8 cellular contexts compared by ENCODE assay signal in the genomic region with DNA sequence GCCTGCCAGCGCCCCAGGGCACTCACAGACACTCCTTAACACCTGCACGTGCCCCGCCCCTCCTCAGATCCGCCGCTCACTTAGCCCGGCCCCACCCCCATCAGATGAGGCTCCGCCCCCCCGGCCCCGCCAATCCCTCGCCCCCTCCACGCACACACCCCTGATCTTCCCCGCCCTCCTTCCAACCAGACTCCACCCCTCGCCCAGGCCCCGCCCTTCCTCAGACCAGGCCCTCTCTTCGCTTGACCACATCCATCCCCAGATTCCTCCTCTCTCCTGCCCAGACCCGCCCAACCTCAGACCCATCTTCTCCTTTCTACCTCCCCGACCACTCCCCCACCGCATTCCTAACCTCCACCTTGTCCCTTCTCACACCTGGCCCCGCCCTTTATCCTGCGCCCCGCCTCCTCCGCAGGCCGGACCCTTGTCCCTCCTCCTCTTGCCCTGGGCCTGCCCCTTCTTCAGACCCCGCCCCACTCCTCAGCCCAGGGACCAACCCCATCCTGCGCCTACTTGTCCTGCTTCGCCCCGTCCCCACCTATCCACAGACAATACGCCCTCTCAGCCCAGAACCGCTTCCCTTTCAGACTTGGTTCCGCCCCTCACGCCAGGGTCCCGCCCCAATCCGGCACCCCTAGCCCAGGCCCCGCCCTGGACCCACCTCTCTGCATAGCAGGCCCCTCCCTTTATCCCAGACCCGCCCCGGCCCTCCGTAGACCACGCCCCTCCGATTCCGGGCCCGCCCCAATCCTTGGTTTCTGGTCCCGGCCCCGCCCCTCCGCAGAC. TPM values are rescaled to one million over a fixed set of nuclear protein-coding genes. Genes with fewer than 3 reads are reported as not detected.
A peak's percentile ranks its signal among the peaks of the same experiment; 100 is the strongest.
DNase-seq lines count a peak whose midpoint lies in the region; ATAC-seq and TF ChIP-seq lines count a peak whose summit lies in the region.

No MANE protein-coding gene starts in this region.

- H3K79me2 ChIP-seq in GM23248 (ENCODE audit: insufficient read depth) (no peaks in the 10 kb centered on the region), Karpas-422 (ENCODE audit: low read length) (peaks cover 15% of the 10 kb centered on the region; the same call in 1 of the 2 replicates)

- DNase-seq in DMS53 treated with DMSO at 0.1 percent for 48 hours (lab: John Stamatoyannopoulos, UW; ENCODE audit: unreplicated experiment) (peak; percentile 85), GM23248 (peak; percentile 95), Karpas-422 (peak; percentile 99), RKO (ENCODE audit: low spot score) (peak; percentile 91), fibroblast of mammary gland (ENCODE audit: low read depth) (peak; percentile 90)
- DNase-seq in activated T-helper 1 cell treated with anti-CD3 and anti-CD28 coated beads, Interleukin-2, amount 50 U/mL, for 16 hours (ENCODE audit: low read depth in 1 of 2, low spot score in 1 of 2), result peak; percentile 98 to 99
- peak; percentile 97 to 100 (median 98) for DNase-seq in naive thymus-derived CD4-positive, alpha-beta T cell
- DNase-seq in stimulated activated effector memory CD8-positive, alpha-beta T cell treated with anti-CD3 and anti-CD28 coated beads, Interleukin-12 subunit alpha, Interleukin-12 subunit beta, amount 100 ng/mL, for 72 hours (ENCODE audit: low spot score in 2 of 2), result peak; percentile 99 to 100

- H4K20me1 ChIP-seq in GM23248 (ENCODE audit: insufficient read depth) (no peaks in the 10 kb centered on the region), Karpas-422 (ENCODE audit: insufficient read depth, low read depth, low read length) (no peaks in the 10 kb centered on the region; the same call in 1 of the 2 replicates)

- peak overlapping the region; percentile 70 to 96 (median 87) for H3K27ac Mint-ChIP-seq in naive thymus-derived CD4-positive, alpha-beta T cell
- H3K27ac Mint-ChIP-seq in stimulated activated effector memory CD8-positive, alpha-beta T cell treated with anti-CD3 and anti-CD28 coated beads, Interleukin-12 subunit alpha, Interleukin-12 subunit beta, amount 100 ng/mL, for 72 hours, result peak overlapping the region; percentile 90

- no peaks in the 10 kb centered on the region for H3K4me1 ChIP-seq in GM23248 (ENCODE audit: insufficient read depth)
- peaks cover 16% of the 10 kb centered on the region for H3K4me1 ChIP-seq in Karpas-422 (ENCODE audit: low read length)
- peaks cover 6 to 19% of the 10 kb centered on the region in 2 donors for H3K4me1 ChIP-seq in naive thymus-derived CD4-positive, alpha-beta T cell (ENCODE audit: control insufficient read depth in 2 of 2, insufficient read depth in 2 of 2, low read length in 2 of 2)

- WGBS in GM23248 (ENCODE audit: low coverage in 1 of 2, low lambda C conversion rate in 2 of 2, missing lambda C conversion rate in 2 of 2), 2 experiments, result 5 to 6% methylated on average over 19 to 44 of the region's 44 CpGs

- peak overlapping the region; percentile 84 for H2AFZ ChIP-seq in GM23248
- peak overlapping the region; percentile 85; the same call in 1 of the 2 replicates for H2AFZ ChIP-seq in Karpas-422 (ENCODE audit: low read length)

- H3K9me3 ChIP-seq in GM23248 (ENCODE audit: low read depth), result no peaks in the 10 kb centered on the region
- H3K9me3 ChIP-seq in Karpas-422 (ENCODE audit: low read length), result no peaks in the 10 kb centered on the region
- no peaks in the 10 kb centered on the region for H3K9me3 ChIP-seq in naive thymus-derived CD4-positive, alpha-beta T cell (ENCODE audit: control insufficient read depth in 2 of 3, low read length in 3 of 3)

- H3K36me3 Mint-ChIP-seq in naive thymus-derived CD4-positive, alpha-beta T cell, result no peaks in the 10 kb centered on the region
- peaks cover 6% of the 10 kb centered on the region for H3K36me3 Mint-ChIP-seq in stimulated activated effector memory CD8-positive, alpha-beta T cell treated with anti-CD3 and anti-CD28 coated beads, Interleukin-12 subunit alpha, Interleukin-12 subunit beta, amount 100 ng/mL, for 72 hours

- POLR2A ChIA-PET in naive thymus-derived CD4-positive, alpha-beta T cell (lab: Charles Lee), result no interaction called here

- H3K4me2 ChIP-seq in GM23248 (ENCODE audit: unreplicated experiment), result peak overlapping the region; percentile 24
- H3K4me2 ChIP-seq in Karpas-422 (ENCODE audit: low read depth, low read length, poor library complexity, severe bottlenecking), result peak overlapping the region; percentile 91

- CTCF ChIA-PET in naive thymus-derived CD4-positive, alpha-beta T cell (lab: Charles Lee), result no interaction called here

- peaks cover 0 to 18% (median 3%) of the 10 kb centered on the region in 5 donors for H3K27me3 Mint-ChIP-seq in naive thymus-derived CD4-positive, alpha-beta T cell

- intact Hi-C loops in naive thymus-derived CD4-positive, alpha-beta T cell (cut with micrococcal nuclease), result loop anchor here (1.0 to 5.0 kb wide), 17 partner anchors 24 to 771 kb away; a partner anchor contains a TSS

- peak; percentile 95 for ATAC-seq in naive thymus-derived CD4-positive, alpha-beta T cell
- ATAC-seq in stimulated activated effector memory CD8-positive, alpha-beta T cell treated with anti-CD3 and anti-CD28 coated beads, Interleukin-12 subunit alpha, Interleukin-12 subunit beta, amount 100 ng/mL, for 72 hours, result peak; percentile 92

- peak overlapping the region; percentile 71 to 100 (median 88) for H3K4me3 Mint-ChIP-seq in naive thymus-derived CD4-positive, alpha-beta T cell
- H3K4me3 Mint-ChIP-seq in stimulated activated effector memory CD8-positive, alpha-beta T cell treated with anti-CD3 and anti-CD28 coated beads, Interleukin-12 subunit alpha, Interleukin-12 subunit beta, amount 100 ng/mL, for 72 hours, result peak overlapping the region; percentile 82

- peaks cover 23 to 48% (median 36%) of the 10 kb centered on the region in 7 donors for H3K4me1 Mint-ChIP-seq in naive thymus-derived CD4-positive, alpha-beta T cell
- peaks cover 31% of the 10 kb centered on the region for H3K4me1 Mint-ChIP-seq in stimulated activated effector memory CD8-positive, alpha-beta T cell treated with anti-CD3 and anti-CD28 coated beads, Interleukin-12 subunit alpha, Interleukin-12 subunit beta, amount 100 ng/mL, for 72 hours

- H3F3A ChIP-seq in GM23248 (ENCODE audit: insufficient read depth), result no peaks in the 10 kb centered on the region

- H3K9me3 Mint-ChIP-seq in naive thymus-derived CD4-positive, alpha-beta T cell, result peaks cover 0 to 3% (median 0%) of the 10 kb centered on the region in 11 donors
- no peaks in the 10 kb centered on the region for H3K9me3 Mint-ChIP-seq in stimulated activated effector memory CD8-positive, alpha-beta T cell treated with anti-CD3 and anti-CD28 coated beads, Interleukin-12 subunit alpha, Interleukin-12 subunit beta, amount 100 ng/mL, for 72 hours

- H3K9ac ChIP-seq in GM23248 (no peak overlapping the region), Karpas-422 (ENCODE audit: low read length) (peak overlapping the region; percentile 91)

- TF ChIP-seq CTCF in fibroblast of mammary gland (conservative IDR thresholded peaks at IDR 0.05; ENCODE audit: control insufficient read depth, insufficient read depth, low read depth, low read length), result no peak

- H3K36me3 ChIP-seq in GM23248 (ENCODE audit: low read depth) (no peaks in the 10 kb centered on the region), Karpas-422 (ENCODE audit: insufficient read depth, low read length) (no peaks in the 10 kb centered on the region)
- H3K36me3 ChIP-seq in naive thymus-derived CD4-positive, alpha-beta T cell (ENCODE audit: control insufficient read depth in 2 of 3, insufficient read depth in 3 of 3, low read length in 3 of 3), result peaks cover 0 to 5% (median 0%) of the 10 kb centered on the region in 3 experiments

- H3K27ac ChIP-seq in GM23248 (no peak overlapping the region), Karpas-422 (ENCODE audit: low read length) (no peak overlapping the region)
- H3K27ac ChIP-seq in naive thymus-derived CD4-positive, alpha-beta T cell (ENCODE audit: low read depth, low read length), result peak overlapping the region; percentile 88

- in situ Hi-C loops in GM23248 (cut with MboI), result no loop called here

- no peaks in the 10 kb centered on the region for H3K27me3 ChIP-seq in GM23248 (replicated peaks; ENCODE audit: insufficient read depth)
- no peaks in the 10 kb centered on the region for H3K27me3 ChIP-seq in Karpas-422 (ENCODE audit: low read length)
- no peaks in the 10 kb centered on the region for H3K27me3 ChIP-seq in naive thymus-derived CD4-positive, alpha-beta T cell (ENCODE audit: control insufficient read depth in 2 of 2, insufficient read depth in 2 of 2, low read length in 2 of 2)

- H3K4me3 ChIP-seq in GM23248 (peak overlapping the region; percentile 76), Karpas-422 (ENCODE audit: low read length) (peak overlapping the region; percentile 92), fibroblast of mammary gland (ENCODE audit: control insufficient read depth, low read depth, low read length) (peak overlapping the region; percentile 67)
- H3K4me3 ChIP-seq in naive thymus-derived CD4-positive, alpha-beta T cell (ENCODE audit: low read length), result peak overlapping the region; percentile 77

- H3K9me2 ChIP-seq in GM23248 (ENCODE audit: insufficient read depth) (no peaks in the 10 kb centered on the region), Karpas-422 (replicated peaks; ENCODE audit: insufficient read depth, low read length) (no peaks in the 10 kb centered on the region)

RNA-seq across cellular contexts. Expression of a gene that starts 0.5 kb away (rescaled TPM):
- 5.7 and 6.4 TPM in 2 replicates for total RNA-seq in GM23248 (2014; rRNA removed; shearing (Covaris generic))
- 2.8 and 2.9 TPM in 2 replicates for polyA plus RNA-seq in GM23248 (2016; fragmentation: Nextera tagmentation; extraction: Ambion mirVana)
- 3.7 and 4.0 TPM in 2 replicates for total RNA-seq in Karpas-422 (2014; rRNA removed; shearing (Covaris generic); ENCODE audit: low replicate concordance)
- 10 to 100 TPM in 4 of 5 experiments, 1 to 10 TPM in 1; 9.5 to 16.3 (median 12.7) TPM for total RNA-seq in naive thymus-derived CD4-positive, alpha-beta T cell
- polyA plus RNA-seq in naive thymus-derived CD4-positive, alpha-beta T cell, result 1 to 10 TPM; 3.7 to 6.1 TPM

RNA-seq across cellular contexts. Expression of a gene that starts 23.7 kb away (rescaled TPM):
- total RNA-seq in GM23248 (2014; rRNA removed; shearing (Covaris generic)), result 0.13 and 0.97 TPM in 2 replicates
- polyA plus RNA-seq in GM23248 (2016; fragmentation: Nextera tagmentation; extraction: Ambion mirVana), result 2.1 and 3.4 TPM in 2 replicates
- total RNA-seq in Karpas-422 (2014; rRNA removed; shearing (Covaris generic); ENCODE audit: low replicate concordance), result 0.43 and 2.5 TPM in 2 replicates
- under 1 TPM in 2 of 5 experiments, not detected in 3; 0.22 to 0.24 TPM for total RNA-seq in naive thymus-derived CD4-positive, alpha-beta T cell
- under 1 TPM; 0.37 to 0.74 TPM for polyA plus RNA-seq in naive thymus-derived CD4-positive, alpha-beta T cell

RNA-seq across cellular contexts. Expression of a gene that starts 29.8 kb away (rescaled TPM):
- 40.0 and 59.2 TPM in 2 replicates for total RNA-seq in GM23248 (2014; rRNA removed; shearing (Covaris generic))
- polyA plus RNA-seq in GM23248 (2016; fragmentation: Nextera tagmentation; extraction: Ambion mirVana), result 8.6 and 9.9 TPM in 2 replicates
- total RNA-seq in Karpas-422 (2014; rRNA removed; shearing (Covaris generic); ENCODE audit: low replicate concordance), result 3.0 TPM in 1 of 2 replicates, not detected in the other
- total RNA-seq in naive thymus-derived CD4-positive, alpha-beta T cell, result not detected
- under 1 TPM; 0.28 to 0.49 TPM for polyA plus RNA-seq in naive thymus-derived CD4-positive, alpha-beta T cell

RNA-seq across cellular contexts. Expression of a gene that starts 47.1 kb away (rescaled TPM):
- total RNA-seq in GM23248 (2014; rRNA removed; shearing (Covaris generic)), result 1.2 and 1.4 TPM in 2 replicates
- 4.0 and 5.1 TPM in 2 replicates for polyA plus RNA-seq in GM23248 (2016; fragmentation: Nextera tagmentation; extraction: Ambion mirVana)
- 3.7 and 5.5 TPM in 2 replicates for total RNA-seq in Karpas-422 (2014; rRNA removed; shearing (Covaris generic); ENCODE audit: low replicate concordance)
- 10 to 100 TPM in 4 of 5 experiments, 1 to 10 TPM in 1; 8.4 to 23.4 (median 22.3) TPM for total RNA-seq in naive thymus-derived CD4-positive, alpha-beta T cell
- polyA plus RNA-seq in naive thymus-derived CD4-positive, alpha-beta T cell, result 1 to 10 TPM in 1 of 2 donors, under 1 TPM in 1; 0.97 to 1.7 TPM

RNA-seq across cellular contexts. Expression of a gene that starts 47.8 kb away (rescaled TPM):
- total RNA-seq in GM23248 (2014; rRNA removed; shearing (Covaris generic)), result 79.9 and 133 TPM in 2 replicates
- 103 and 105 TPM in 2 replicates for polyA plus RNA-seq in GM23248 (2016; fragmentation: Nextera tagmentation; extraction: Ambion mirVana)
- 45.7 and 76.8 TPM in 2 replicates for total RNA-seq in Karpas-422 (2014; rRNA removed; shearing (Covaris generic); ENCODE audit: low replicate concordance)
- total RNA-seq in naive thymus-derived CD4-positive, alpha-beta T cell, result 100 to 1,000 TPM in 4 of 5 experiments, 10 to 100 TPM in 1; 83.9 to 152 (median 116) TPM
- 100 to 1,000 TPM; 164 to 197 TPM for polyA plus RNA-seq in naive thymus-derived CD4-positive, alpha-beta T cell

Comparison
In these comparisons a context has a peak if more than half of its experiments do, and no peak if none do; other contexts are left out.
1. RNA of a gene that starts 29.8 kb away (total RNA-seq): 40.0 to 59.2 TPM in GM23248; 3.0 TPM in Karpas-422 and not detected in naive thymus-derived CD4-positive, alpha-beta T cell; every median in the first group is over 10 times any median in the second.
2. Peak in every context shown above with its lines, with median percentiles within 50 percentile points of each other: DNase-seq and H3K4me3 ChIP-seq.